8 cellular contexts compared by ENCODE assay signal in genomic region chr5:55601209-55601618, GRCh38.
A peak's percentile ranks its signal among the peaks of the same experiment; 100 is the strongest.
DNase-seq lines count a peak whose midpoint lies in the region; ATAC-seq and TF ChIP-seq lines count a peak whose summit lies in the region.

No MANE protein-coding gene starts in this region.

- TF ChIP-seq CTCF in tibial artery (IDR thresholded peaks at IDR 0.05), result no peak

- in situ Hi-C loops in G401 (cut with HindIII; ENCODE audit: low sequenced_read_pairs), result no loop called here

- H3K4me3 ChIP-seq in mesenchymal stem cell (ENCODE audit: insufficient read depth in 1 of 2, low read depth in 1 of 2, low read length in 2 of 2) (no peak overlapping the region), tibial artery (peak overlapping the region in 1 of 2 donors; percentile 8)

- H2AK5ac ChIP-seq in mesenchymal stem cell (ENCODE audit: low read length, severe bottlenecking), result no peak overlapping the region

- ATAC-seq in GM18511 (IDR thresholded peaks at IDR 0.05; ENCODE audit: unreplicated experiment), result no peak

- H3K9me3 ChIP-seq in mesenchymal stem cell (ENCODE audit: control insufficient read depth, low read length) (no peaks in the 10 kb centered on the region), tibial artery (no peaks in the 10 kb centered on the region)

- H3K23ac ChIP-seq in mesenchymal stem cell (ENCODE audit: low read length in 2 of 2), result no peak overlapping the region

- peak overlapping the region; percentile 77 to 91 for H3K4ac ChIP-seq in mesenchymal stem cell (ENCODE audit: low read depth in 1 of 2, low read length in 2 of 2)

- no peak overlapping the region for H3K14ac ChIP-seq in mesenchymal stem cell (ENCODE audit: low read length in 2 of 2)

- H4K91ac ChIP-seq in mesenchymal stem cell (ENCODE audit: low read length), result no peak overlapping the region

- H3K36me3 ChIP-seq in mesenchymal stem cell (ENCODE audit: control insufficient read depth in 1 of 2, insufficient read depth in 2 of 2, low read depth in 1 of 2, low read length in 2 of 2), result no peaks in the 10 kb centered on the region
- no peaks in the 10 kb centered on the region for H3K36me3 ChIP-seq in tibial artery

- no peak overlapping the region for H2BK12ac ChIP-seq in mesenchymal stem cell (ENCODE audit: low read length in 2 of 2)

- H3K4me1 ChIP-seq in mesenchymal stem cell (ENCODE audit: control insufficient read depth, insufficient read depth, low read depth, low read length) (peaks cover 13% of the 10 kb centered on the region), tibial artery (peaks cover 0 to 91% (median 67%) of the 10 kb centered on the region in 4 donors)

- WGBS in mesenchymal stem cell, result under 1% methylated on average over 6 of the region's 8 CpGs

- peak overlapping the region; percentile 78 for H2BK120ac ChIP-seq in mesenchymal stem cell (ENCODE audit: low read depth, low read length)

- intact Hi-C loops in tibial artery (cut with DNase I; ENCODE audit: low total_unique reads), result loop anchor here (5.0 kb wide), 1 partner anchor 34 kb away; no protein-coding TSS in a partner anchor

- peak overlapping the region; percentile 67 for H2BK15ac ChIP-seq in mesenchymal stem cell (ENCODE audit: low read depth, poor library complexity, severe bottlenecking)

- H3K18ac ChIP-seq in mesenchymal stem cell (ENCODE audit: low read depth in 1 of 2, low read length in 2 of 2), result peak overlapping the region; percentile 28 to 56

- DNase-seq in G401 (ENCODE audit: low spot score), result peak; percentile 90
- DNase-seq in NCI-H748 (lab: John Stamatoyannopoulos, UW; ENCODE audit: unreplicated experiment), result peak; percentile 81
- peak; percentile 77 for DNase-seq in dermis blood vessel endothelial cell
- peak; percentile 93 for DNase-seq in mesenchymal stem cell
- peak; percentile 92 to 95 for DNase-seq in tibial artery
- no peak for DNase-seq in T-helper 9 cell
- no peak for DNase-seq in NCI-H1436 (lab: John Stamatoyannopoulos, UW)

- no peaks in the 10 kb centered on the region for H3K27me3 ChIP-seq in mesenchymal stem cell (ENCODE audit: control insufficient read depth in 1 of 2, insufficient read depth in 1 of 2, low read length in 2 of 2)
- H3K27me3 ChIP-seq in tibial artery, result no peaks in the 10 kb centered on the region

- no peaks in the 10 kb centered on the region for H3K79me1 ChIP-seq in mesenchymal stem cell (replicated peaks; ENCODE audit: low read length, poor library complexity, severe bottlenecking)

- H3K27ac ChIP-seq in mesenchymal stem cell (ENCODE audit: low read length, poor library complexity, severe bottlenecking) (peak overlapping the region; percentile 67), tibial artery (peak overlapping the region; percentile 75 to 82)

- H2AFZ ChIP-seq in mesenchymal stem cell (ENCODE audit: low read depth, low read length), result no peak overlapping the region

- H3K9ac ChIP-seq in mesenchymal stem cell (ENCODE audit: low read length), result peak overlapping the region; percentile 89

- H4K8ac ChIP-seq in mesenchymal stem cell (ENCODE audit: low read length), result peak overlapping the region; percentile 50

- H3K4me2 ChIP-seq in mesenchymal stem cell (ENCODE audit: low read length, poor library complexity, severe bottlenecking), result peak overlapping the region; percentile 37

- H2BK5ac ChIP-seq in mesenchymal stem cell (ENCODE audit: low read depth, low read length, poor library complexity, severe bottlenecking), result peak overlapping the region; percentile 31

Comparison
In these comparisons a context has a peak if more than half of its experiments do, and no peak if none do; other contexts are left out.
1. DNase-seq: peak in G401 (single experiment), NCI-H748 (single experiment), dermis blood vessel endothelial cell (single experiment), mesenchymal stem cell (single experiment) and tibial artery (2 of 2); none in T-helper 9 cell (single experiment) and NCI-H1436 (single experiment).